In genomic region chr7:28799619-28800018, GRCh38 we compare ENCODE assay signal across 24 cellular contexts.
"Had no signal": no experiment of that assay in that cellular context is flagged by ENCODE, and none has a peak within 500 bp of the region (broad histone marks: within the 10 kb centered on the region; RNA-seq: fewer than 3 reads in every experiment).

No MANE protein-coding gene starts in this region.

- DNase-seq: activated B cell treated with CpG ODN at 0.5 μM for 24 hours; activated CD4-positive, alpha-beta T cell treated with anti-CD3 and anti-CD28 coated beads for 1 hour; activated CD4-positive, alpha-beta T cell treated with anti-CD3 and anti-CD28 coated beads, Interleukin-2, amount 10 ng/mL, durations not matched to agents 24 days and 14 days; activated CD4-positive, alpha-beta T cell treated with anti-CD3 and anti-CD28 coated beads, Interleukin-2, amount 50 U/mL, for 48 hours; activated CD8-positive, alpha-beta memory T cell treated with anti-CD3 and anti-CD28 coated beads, Interleukin-2, amount 10 ng/mL, durations not matched to agents 7 days and 5 days; activated effector memory CD4-positive, alpha-beta T cell treated with Interleukin-2 at 50 U/mL for 16 hours; activated naive CD4-positive, alpha-beta T cell; activated T-cell treated with anti-CD3 and anti-CD28 coated beads, Interleukin-2, amount 50 U/mL, for 24 hours; amniotic stem cell; cerebellar nuclear complex; KG1; NCI-H1092; NCI-H1417; NCI-H1930; NCI-H2107; NCI-H524; PC-9; SIG-M5; T-helper 17 cell; T-helper 9 cell had no signal

- ATAC-seq: activated CD8-positive, alpha-beta memory T cell treated with anti-CD3 and anti-CD28 coated beads, Interleukin-2, amount 10 ng/mL, durations not matched to agents 7 days and 5 days; T-helper 17 cell had no signal

- H3K4me3 Mint-ChIP-seq: activated B cell treated with CpG ODN at 0.5 μM for 24 hours; activated CD4-positive, alpha-beta T cell treated with anti-CD3 and anti-CD28 coated beads, Interleukin-2, amount 10 ng/mL, durations not matched to agents 24 days and 14 days; activated CD8-positive, alpha-beta memory T cell treated with anti-CD3 and anti-CD28 coated beads, Interleukin-2, amount 10 ng/mL, durations not matched to agents 7 days and 5 days; activated naive CD4-positive, alpha-beta T cell treated with anti-CD3 and anti-CD28 coated beads, Interleukin-2, amount 50 U/mL, for 24 hours; activated T-cell treated with anti-CD3 and anti-CD28 coated beads, Interleukin-2, amount 50 U/mL, for 24 hours; activated T-helper 1 cell treated with anti-CD3 and anti-CD28 coated beads, Interleukin-12 subunit alpha, Interleukin-12 subunit beta, Interleukin-2, Interleukin-4 antibody, amounts not matched to agents 30 ng/mL and 10 ng/mL and 1 ng/mL, durations not matched to agents 14 hours and 24 hours and 36 hours; brain; T-helper 17 cell had no signal

- H3K27me3 Mint-ChIP-seq: activated B cell treated with CpG ODN at 0.5 μM for 24 hours; activated CD8-positive, alpha-beta memory T cell treated with anti-CD3 and anti-CD28 coated beads, Interleukin-2, amount 10 ng/mL, durations not matched to agents 7 days and 5 days; brain had no signal

- H3K27ac ChIP-seq: ascending aorta, PC-9 had no signal

- H3K36me3 ChIP-seq: ascending aorta had no signal

- H3K4me1 ChIP-seq: ascending aorta had no signal

- H3K27me3 ChIP-seq: ascending aorta had no signal

- H3K9me3 Mint-ChIP-seq: activated B cell treated with CpG ODN at 0.5 μM for 24 hours; activated CD4-positive, alpha-beta T cell treated with anti-CD3 and anti-CD28 coated beads, Interleukin-2, amount 10 ng/mL, durations not matched to agents 24 days and 14 days; activated naive CD4-positive, alpha-beta T cell treated with anti-CD3 and anti-CD28 coated beads, Interleukin-2, amount 50 U/mL, for 24 hours; activated T-cell treated with anti-CD3 and anti-CD28 coated beads, Interleukin-2, amount 50 U/mL, for 24 hours; activated T-helper 1 cell treated with anti-CD3 and anti-CD28 coated beads, Interleukin-12 subunit alpha, Interleukin-12 subunit beta, Interleukin-2, Interleukin-4 antibody, amounts not matched to agents 30 ng/mL and 10 ng/mL and 1 ng/mL, durations not matched to agents 14 hours and 24 hours and 36 hours had no signal

- H3K4me1 Mint-ChIP-seq: activated B cell treated with CpG ODN at 0.5 μM for 24 hours; activated CD4-positive, alpha-beta T cell treated with anti-CD3 and anti-CD28 coated beads, Interleukin-2, amount 10 ng/mL, durations not matched to agents 24 days and 14 days; activated CD8-positive, alpha-beta memory T cell treated with anti-CD3 and anti-CD28 coated beads, Interleukin-2, amount 10 ng/mL, durations not matched to agents 7 days and 5 days; activated naive CD4-positive, alpha-beta T cell treated with anti-CD3 and anti-CD28 coated beads, Interleukin-2, amount 50 U/mL, for 24 hours; T-helper 17 cell had no signal

- H3K9me3 ChIP-seq: ascending aorta had no signal

- H2AFZ ChIP-seq: PC-9 had no signal

- H3K4me3 ChIP-seq: ascending aorta, PC-9 had no signal

- H3K4me2 ChIP-seq: PC-9 had no signal

- H3K36me3 Mint-ChIP-seq: activated CD8-positive, alpha-beta memory T cell treated with anti-CD3 and anti-CD28 coated beads, Interleukin-2, amount 10 ng/mL, durations not matched to agents 7 days and 5 days; activated naive CD4-positive, alpha-beta T cell treated with anti-CD3 and anti-CD28 coated beads, Interleukin-2, amount 50 U/mL, for 24 hours had no signal

- H3K27ac Mint-ChIP-seq: activated B cell treated with CpG ODN at 0.5 μM for 24 hours; activated CD4-positive, alpha-beta T cell treated with anti-CD3 and anti-CD28 coated beads, Interleukin-2, amount 10 ng/mL, durations not matched to agents 24 days and 14 days; activated CD8-positive, alpha-beta memory T cell treated with anti-CD3 and anti-CD28 coated beads, Interleukin-2, amount 10 ng/mL, durations not matched to agents 7 days and 5 days; activated naive CD4-positive, alpha-beta T cell treated with anti-CD3 and anti-CD28 coated beads, Interleukin-2, amount 50 U/mL, for 24 hours; activated T-cell treated with anti-CD3 and anti-CD28 coated beads, Interleukin-2, amount 50 U/mL, for 24 hours; activated T-helper 1 cell treated with anti-CD3 and anti-CD28 coated beads, Interleukin-12 subunit alpha, Interleukin-12 subunit beta, Interleukin-2, Interleukin-4 antibody, amounts not matched to agents 30 ng/mL and 10 ng/mL and 1 ng/mL, durations not matched to agents 14 hours and 24 hours and 36 hours; brain; T-helper 17 cell had no signal
